Comparison of ENCODE assay signal across 26 cellular contexts in the genomic region with DNA sequence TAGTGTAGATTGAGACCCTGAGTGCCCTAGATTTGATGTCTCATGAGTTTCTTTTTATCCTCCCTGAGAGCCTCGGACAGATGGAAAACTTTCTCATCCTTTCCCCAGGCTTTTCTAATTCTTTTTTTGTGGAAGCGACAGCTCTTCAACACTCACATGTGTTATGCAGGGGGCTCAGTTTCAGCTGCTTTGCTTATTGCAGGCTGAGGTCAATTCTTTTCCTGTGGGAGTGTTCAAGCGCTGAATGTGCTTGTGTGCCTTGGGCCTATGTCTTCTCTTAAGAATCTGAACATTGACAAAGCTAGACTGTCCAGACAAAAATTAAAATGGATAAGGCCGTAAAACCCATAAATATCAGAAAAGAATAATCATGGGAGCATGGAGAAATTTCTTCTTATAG.
"Had no signal": no experiment of that assay in that cellular context is flagged by ENCODE, and none has a peak within 500 bp of the region (broad histone marks: within the 10 kb centered on the region; RNA-seq: fewer than 3 reads in every experiment).

No MANE protein-coding gene starts in this region.

- H3K27me3 ChIP-seq: body of pancreas, neutrophil, ovary, spleen, upper lobe of left lung had no signal

- H3K27ac Mint-ChIP-seq: activated CD8-positive, alpha-beta T cell treated with anti-CD3 and anti-CD28 coated beads, Interleukin-2, amount 10 ng/mL, durations not matched to agents 7 days and 5 days; activated naive CD8-positive, alpha-beta T cell treated with anti-CD3 and anti-CD28 coated beads, Interleukin-2, amount 50 U/mL, for 24 hours; activated T-helper 1 cell treated with anti-CD3 and anti-CD28 coated beads, Interleukin-12 subunit alpha, Interleukin-12 subunit beta, Interleukin-2, Interleukin-4 antibody, amounts not matched to agents 30 ng/mL and 10 ng/mL and 1 ng/mL, durations not matched to agents 14 hours and 24 hours and 36 hours; naive B cell had no signal

- H3K9me3 Mint-ChIP-seq: activated naive CD8-positive, alpha-beta T cell treated with anti-CD3 and anti-CD28 coated beads, Interleukin-2, amount 50 U/mL, for 24 hours; activated T-helper 1 cell treated with anti-CD3 and anti-CD28 coated beads, Interleukin-12 subunit alpha, Interleukin-12 subunit beta, Interleukin-2, Interleukin-4 antibody, amounts not matched to agents 30 ng/mL and 10 ng/mL and 1 ng/mL, durations not matched to agents 14 hours and 24 hours and 36 hours had no signal

- H3K4me3 ChIP-seq: body of pancreas, lower lobe of right lung, ovary, prostate gland, spleen, thoracic aorta, upper lobe of left lung had no signal

- H3K4me1 ChIP-seq: body of pancreas, lower lobe of right lung, prostate gland, spleen, upper lobe of left lung had no signal

- H3K27me3 Mint-ChIP-seq: naive B cell had no signal

- H3K36me3 ChIP-seq: lower lobe of right lung, neutrophil, ovary, prostate gland, spleen, thoracic aorta, upper lobe of left lung, WERI-Rb-1 had no signal

- H3K4me3 Mint-ChIP-seq: activated CD8-positive, alpha-beta T cell treated with anti-CD3 and anti-CD28 coated beads, Interleukin-2, amount 10 ng/mL, durations not matched to agents 7 days and 5 days; activated naive CD8-positive, alpha-beta T cell treated with anti-CD3 and anti-CD28 coated beads, Interleukin-2, amount 50 U/mL, for 24 hours; activated T-helper 1 cell treated with anti-CD3 and anti-CD28 coated beads, Interleukin-12 subunit alpha, Interleukin-12 subunit beta, Interleukin-2, Interleukin-4 antibody, amounts not matched to agents 30 ng/mL and 10 ng/mL and 1 ng/mL, durations not matched to agents 14 hours and 24 hours and 36 hours; naive B cell had no signal

- H3K9me3 ChIP-seq: body of pancreas, lower lobe of right lung, neutrophil, ovary, prostate gland, thoracic aorta, upper lobe of left lung had no signal

- DNase-seq: activated CD4-positive, alpha-beta T cell treated with anti-CD3 and anti-CD28 coated beads, Interleukin-2, amount 50 U/mL, for 1 hour; activated CD4-positive, CD25-positive, alpha-beta regulatory T cell treated with anti-CD3 and anti-CD28 coated beads, Interleukin-2, amount 50 U/mL, for 72 hours; activated CD8-positive, alpha-beta T cell treated with anti-CD3 and anti-CD28 coated beads, Interleukin-2, amount 10 ng/mL, durations not matched to agents 7 days and 5 days; activated gamma-delta T cell; activated naive CD4-positive, alpha-beta T cell treated with anti-CD3 and anti-CD28 coated beads, Interleukin-2, amount 50 U/mL, for 16 hours; activated naive CD8-positive, alpha-beta T cell treated with anti-CD3 and anti-CD28 coated beads, Interleukin-2, amount 50 U/mL, for 24 hours; anterior cingulate cortex; body of pancreas; caudate nucleus; dermis blood vessel endothelial cell; effector CD8-positive, alpha-beta T cell; erythroblast; kidney; lower lobe of right lung; mesendoderm; naive B cell; ovary; spleen; stimulated activated CD4-positive, alpha-beta T cell treated with anti-CD3 and anti-CD28 coated beads, Interleukin-4, amount 100 ng/mL, for 1 hour; stimulated activated naive CD4-positive, alpha-beta T cell; upper lobe of left lung; WERI-Rb-1 had no signal

- H3K27ac ChIP-seq: body of pancreas, lower lobe of right lung, neutrophil, ovary, prostate gland, spleen, thoracic aorta, upper lobe of left lung, WERI-Rb-1 had no signal

- H3K4me1 Mint-ChIP-seq: activated naive CD8-positive, alpha-beta T cell treated with anti-CD3 and anti-CD28 coated beads, Interleukin-2, amount 50 U/mL, for 24 hours; naive B cell had no signal

- H3K36me3 Mint-ChIP-seq: naive B cell had no signal
